ENCODE assay signal across 18 cellular contexts in genomic region chr19:27745978-27746542, GRCh38.
DNase-seq lines count a peak whose midpoint lies in the region; ATAC-seq, FAIRE-seq and TF ChIP-seq lines count a peak whose summit lies in the region.
"Had no signal": no experiment of that assay in that cellular context is flagged by ENCODE, and none has a peak within 500 bp of the region (broad histone marks: within the 10 kb centered on the region; RNA-seq: fewer than 3 reads in every experiment).

No MANE protein-coding gene starts in this region.

- H3K9me3 Mint-ChIP-seq in activated CD8-positive, alpha-beta memory T cell treated with anti-CD3 and anti-CD28 coated beads, Interleukin-2, amount 10 ng/mL, durations not matched to agents 7 days and 5 days (ENCODE audit: low read depth) = peaks cover 2% of the 10 kb centered on the region
- H3K9me3 Mint-ChIP-seq in activated T-helper 1 cell treated with anti-CD3 and anti-CD28 coated beads, Interleukin-12 subunit alpha, Interleukin-12 subunit beta, Interleukin-2, Interleukin-4 antibody, amounts not matched to agents 30 ng/mL and 10 ng/mL and 1 ng/mL, durations not matched to agents 14 hours and 24 hours and 36 hours = peaks cover 43% of the 10 kb centered on the region

- FAIRE-seq in A549 (lab: Jason Lieb, UNC) (peak; percentile 86), D721Med (lab: Jason Lieb, UNC) (no peak)
- FAIRE-seq: K562 had no signal

- H3K27ac ChIP-seq in A549 = no peak overlapping the region
- H3K27ac ChIP-seq: HL-60 had no signal

- H3K4me1 Mint-ChIP-seq in activated CD8-positive, alpha-beta memory T cell treated with anti-CD3 and anti-CD28 coated beads, Interleukin-2, amount 10 ng/mL, durations not matched to agents 7 days and 5 days = peaks cover 2% of the 10 kb centered on the region
- no peaks in the 10 kb centered on the region for H3K4me1 Mint-ChIP-seq in activated T-helper 1 cell treated with anti-CD3 and anti-CD28 coated beads, Interleukin-12 subunit alpha, Interleukin-12 subunit beta, Interleukin-2, Interleukin-4 antibody, amounts not matched to agents 30 ng/mL and 10 ng/mL and 1 ng/mL, durations not matched to agents 14 hours and 24 hours and 36 hours (ENCODE audit: low read depth)

- TF ChIP-seq POLR2A in A549 (IDR thresholded peaks at IDR 0.05; ENCODE audit: low read length) = no peak

- intact Hi-C loops in sciatic nerve (cut with DNase I) = no loop called here
- intact Hi-C loops in activated T-helper 1 cell treated with anti-CD3 and anti-CD28 coated beads, Interleukin-12 subunit alpha, Interleukin-12 subunit beta, Interleukin-2, Interleukin-4 antibody, amounts not matched to agents 30 ng/mL and 10 ng/mL and 1 ng/mL, durations not matched to agents 14 hours and 24 hours and 36 hours (cut with micrococcal nuclease) = no loop called here

- no peak overlapping the region for H3K4me3 ChIP-seq in A549
- H3K4me3 ChIP-seq: K562 had no signal

- no peak for TF ChIP-seq EP300 in A549 (IDR thresholded peaks at IDR 0.05)

- H3K4me1 ChIP-seq in A549 = no peaks in the 10 kb centered on the region

- no peaks in the 10 kb centered on the region for H3K27me3 Mint-ChIP-seq in activated CD8-positive, alpha-beta memory T cell treated with anti-CD3 and anti-CD28 coated beads, Interleukin-2, amount 10 ng/mL, durations not matched to agents 7 days and 5 days
- no peaks in the 10 kb centered on the region for H3K27me3 Mint-ChIP-seq in activated T-helper 1 cell treated with anti-CD3 and anti-CD28 coated beads, Interleukin-12 subunit alpha, Interleukin-12 subunit beta, Interleukin-2, Interleukin-4 antibody, amounts not matched to agents 30 ng/mL and 10 ng/mL and 1 ng/mL, durations not matched to agents 14 hours and 24 hours and 36 hours (ENCODE audit: insufficient read depth)
- H3K27me3 Mint-ChIP-seq: CD4-positive, CD25-positive, alpha-beta regulatory T cell had no signal

- POLR2A ChIA-PET in A549 (lab: Yijun Ruan, JAX) = no interaction called here

- TF ChIP-seq CTCF in A549 (IDR thresholded peaks at IDR 0.05) = no peak
- no peak for TF ChIP-seq CTCF in D721Med (IDR thresholded peaks at IDR 0.05; ENCODE audit: insufficient read depth, missing control alignments)

- no peak overlapping the region for H3K4me3 Mint-ChIP-seq in activated CD8-positive, alpha-beta memory T cell treated with anti-CD3 and anti-CD28 coated beads, Interleukin-2, amount 10 ng/mL, durations not matched to agents 7 days and 5 days
- no peak overlapping the region for H3K4me3 Mint-ChIP-seq in activated T-helper 1 cell treated with anti-CD3 and anti-CD28 coated beads, Interleukin-12 subunit alpha, Interleukin-12 subunit beta, Interleukin-2, Interleukin-4 antibody, amounts not matched to agents 30 ng/mL and 10 ng/mL and 1 ng/mL, durations not matched to agents 14 hours and 24 hours and 36 hours
- H3K4me3 Mint-ChIP-seq: CD4-positive, CD25-positive, alpha-beta regulatory T cell had no signal

- no peak overlapping the region for H3K27ac Mint-ChIP-seq in activated CD8-positive, alpha-beta memory T cell treated with anti-CD3 and anti-CD28 coated beads, Interleukin-2, amount 10 ng/mL, durations not matched to agents 7 days and 5 days
- no peak overlapping the region for H3K27ac Mint-ChIP-seq in activated T-helper 1 cell treated with anti-CD3 and anti-CD28 coated beads, Interleukin-12 subunit alpha, Interleukin-12 subunit beta, Interleukin-2, Interleukin-4 antibody, amounts not matched to agents 30 ng/mL and 10 ng/mL and 1 ng/mL, durations not matched to agents 14 hours and 24 hours and 36 hours
- H3K27ac Mint-ChIP-seq: CD4-positive, CD25-positive, alpha-beta regulatory T cell; GM23338 had no signal

- no peak for TF ChIP-seq RAD21 in A549 (conservative IDR thresholded peaks at IDR 0.05 in 1 of 2, IDR thresholded peaks at IDR 0.05 in 1 of 2)

- DNase-seq in A549 (ENCODE audit: low read depth in 1 of 2, low spot score in 1 of 2) = no peak
- peak; percentile 4 for DNase-seq in activated CD8-positive, alpha-beta memory T cell treated with anti-CD3 and anti-CD28 coated beads, Interleukin-2, amount 10 ng/mL, durations not matched to agents 7 days and 5 days
- DNase-seq in islet precursor cell = peak; percentile 22
- DNase-seq in sciatic nerve (ENCODE audit: low spot score) = peak; percentile 37
- no peak for DNase-seq in foreskin melanocyte
- DNase-seq in D721Med (ENCODE audit: insufficient read length, low spot score) = no peak
- DNase-seq in activated T-helper 1 cell treated with anti-CD3 and anti-CD28 coated beads, Interleukin-12 subunit alpha, Interleukin-12 subunit beta, Interleukin-2, Interleukin-4 antibody, amounts not matched to agents 30 ng/mL and 10 ng/mL and 1 ng/mL, durations not matched to agents 14 hours and 24 hours and 36 hours (ENCODE audit: low spot score) = no peak
- DNase-seq: CD4-positive, CD25-positive, alpha-beta regulatory T cell; DMS79 treated with DMSO at 0.1 percent for 48 hours; GF-D8; NCI-H1048; NCI-H345; NCI-H526 treated with DMSO at 0.1 percent for 48 hours; RPMI8226 had no signal

- ATAC-seq in A549 (no peak), sciatic nerve (no peak), HG02759 (IDR thresholded peaks at IDR 0.05; ENCODE audit: unreplicated experiment) (no peak)
- no peak for ATAC-seq in activated CD8-positive, alpha-beta memory T cell treated with anti-CD3 and anti-CD28 coated beads, Interleukin-2, amount 10 ng/mL, durations not matched to agents 7 days and 5 days
- ATAC-seq: K562 had no signal

- peaks cover 1% of the 10 kb centered on the region for H3K36me3 Mint-ChIP-seq in activated CD8-positive, alpha-beta memory T cell treated with anti-CD3 and anti-CD28 coated beads, Interleukin-2, amount 10 ng/mL, durations not matched to agents 7 days and 5 days
- H3K36me3 Mint-ChIP-seq in activated T-helper 1 cell treated with anti-CD3 and anti-CD28 coated beads, Interleukin-12 subunit alpha, Interleukin-12 subunit beta, Interleukin-2, Interleukin-4 antibody, amounts not matched to agents 30 ng/mL and 10 ng/mL and 1 ng/mL, durations not matched to agents 14 hours and 24 hours and 36 hours (ENCODE audit: low read depth) = peaks cover 3% of the 10 kb centered on the region

- CTCF ChIA-PET in A549 (lab: Yijun Ruan, JAX) = interaction anchor here (0.8 kb wide), 1 partner anchor 35 kb away, joined by 3 read pairs; no protein-coding TSS in a partner anchor
- CTCF ChIA-PET in activated CD8-positive, alpha-beta memory T cell treated with anti-CD3 and anti-CD28 coated beads, Interleukin-2, amount 10 ng/mL, durations not matched to agents 7 days and 5 days (lab: Charles Lee) = no interaction called here

- no peak overlapping the region for H3K4me2 ChIP-seq in A549

- 79% methylated on average over 11 of the region's 11 CpGs for WGBS in A549 (ENCODE audit: missing lambda C conversion rate)

- peaks cover 4% of the 10 kb centered on the region for H3K9me3 ChIP-seq in A549

TF ChIP-seq in A549, 52 proteins besides CTCF, POLR2A, EP300 and RAD21:
- TF ChIP-seq HEYL (CRISPR knock-in tag; IDR thresholded peaks at IDR 0.05) (no peak), FOSB (CRISPR knock-in tag; IDR thresholded peaks at IDR 0.05) (no peak), ESRRA (IDR thresholded peaks at IDR 0.05; ENCODE audit: borderline replicate concordance, low read length) (no peak), PHF8 (IDR thresholded peaks at IDR 0.05; ENCODE audit: borderline replicate concordance, low read depth) (no peak), NFE2L2 (conservative IDR thresholded peaks at IDR 0.05; ENCODE audit: low read length) (no peak), CHD4 (IDR thresholded peaks at IDR 0.05; ENCODE audit: borderline replicate concordance) (no peak), RCOR1 (IDR thresholded peaks at IDR 0.05; ENCODE audit: low read depth, low read length) (no peak), ATOH8 (CRISPR knock-in tag; IDR thresholded peaks at IDR 0.05; ENCODE audit: low read depth) (no peak), NR3C1 (IDR thresholded peaks at IDR 0.05) (no peak), MAZ (IDR thresholded peaks at IDR 0.05; ENCODE audit: borderline replicate concordance, low read depth, low read length) (no peak), CEBPB (IDR thresholded peaks at IDR 0.05) (no peak), JUN (IDR thresholded peaks at IDR 0.05) (no peak), KDM1A (IDR thresholded peaks at IDR 0.05; ENCODE audit: low read depth) (no peak), FOXS1 (CRISPR knock-in tag; IDR thresholded peaks at IDR 0.05) (no peak), TP53 (CRISPR knock-in tag; IDR thresholded peaks at IDR 0.05) (no peak), SMC3 (IDR thresholded peaks at IDR 0.05) (no peak), RARB (CRISPR knock-in tag; IDR thresholded peaks at IDR 0.05) (no peak), SREBF2 (IDR thresholded peaks at IDR 0.05) (no peak)
TF ChIP-seq in A549: peak in this region for 0.

Comparison
In these comparisons a context has a peak if more than half of its experiments do, and no peak if none do; other contexts are left out.
1. DNase-seq: peak in activated CD8-positive, alpha-beta memory T cell treated with anti-CD3 and anti-CD28 coated beads, Interleukin-2, amount 10 ng/mL, durations not matched to agents 7 days and 5 days (single experiment), islet precursor cell (single experiment) and sciatic nerve (single experiment); none in A549 (0 of 2), foreskin melanocyte (single experiment), D721Med (single experiment) and activated T-helper 1 cell treated with anti-CD3 and anti-CD28 coated beads, Interleukin-12 subunit alpha, Interleukin-12 subunit beta, Interleukin-2, Interleukin-4 antibody, amounts not matched to agents 30 ng/mL and 10 ng/mL and 1 ng/mL, durations not matched to agents 14 hours and 24 hours and 36 hours (single experiment).